ENCODE assay signal across 17 cellular contexts in the genomic region with DNA sequence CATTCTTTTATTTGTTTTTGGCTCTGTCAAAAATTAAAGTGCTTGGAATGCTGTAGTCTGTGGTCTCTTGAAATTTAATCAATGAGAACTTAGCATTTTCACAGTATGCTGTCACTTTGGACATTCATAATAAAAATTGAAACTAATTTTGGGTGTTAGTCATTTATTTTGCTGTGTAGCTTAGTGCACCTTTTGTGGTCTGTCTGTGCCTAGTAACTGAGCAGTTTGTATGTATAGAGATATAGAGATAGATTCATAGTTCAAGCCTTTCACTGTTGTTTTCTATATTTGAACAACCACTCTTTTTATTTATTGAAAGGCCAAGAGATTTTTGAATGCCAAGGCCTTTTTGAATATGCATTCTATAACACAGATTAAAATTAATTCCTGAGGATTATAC.
DNase-seq lines count a peak whose midpoint lies in the region; ATAC-seq and TF ChIP-seq lines count a peak whose summit lies in the region.
"Had no signal": no experiment of that assay in that cellular context is flagged by ENCODE, and none has a peak within 500 bp of the region (broad histone marks: within the 10 kb centered on the region; RNA-seq: fewer than 3 reads in every experiment).

No MANE protein-coding gene starts in this region.

- peaks cover 16% of the 10 kb centered on the region for H3K4me1 ChIP-seq in GM23338 (ENCODE audit: insufficient read depth)

- H3K79me2 ChIP-seq in GM23338 (replicated peaks; ENCODE audit: insufficient read depth) = no peaks in the 10 kb centered on the region

- no peak overlapping the region for H3K4me3 ChIP-seq in GM23338
- H3K4me3 ChIP-seq: GM23248 had no signal

- no peak overlapping the region for H3K27ac Mint-ChIP-seq in activated T-cell treated with anti-CD3 and anti-CD28 coated beads, Interleukin-2, amount 50 U/mL, for 72 hours
- H3K27ac Mint-ChIP-seq in GM23338 = no peak overlapping the region
- H3K27ac Mint-ChIP-seq in activated T-helper 17 cell treated with anti-CD3 and anti-CD28 coated beads, Interleukin-2, amount 50 U/mL, for 72 hours = no peak overlapping the region
- H3K27ac Mint-ChIP-seq: CD4-positive, alpha-beta memory T cell had no signal

- H3K27me3 Mint-ChIP-seq in activated T-cell treated with anti-CD3 and anti-CD28 coated beads, Interleukin-2, amount 50 U/mL, for 72 hours (ENCODE audit: low read depth) = no peaks in the 10 kb centered on the region
- H3K27me3 Mint-ChIP-seq in activated T-cell treated with anti-CD3 and anti-CD28 coated beads, Interleukin-2, amount 50 U/mL, for 4 hours (ENCODE audit: low read depth) = no peaks in the 10 kb centered on the region
- no peaks in the 10 kb centered on the region for H3K27me3 Mint-ChIP-seq in GM23338 (ENCODE audit: insufficient read depth, low read depth, poor library complexity)
- no peaks in the 10 kb centered on the region for H3K27me3 Mint-ChIP-seq in activated T-helper 17 cell treated with anti-CD3 and anti-CD28 coated beads, Interleukin-2, amount 50 U/mL, for 72 hours
- H3K27me3 Mint-ChIP-seq: CD4-positive, alpha-beta memory T cell had no signal

- TF ChIP-seq CTCF in GM13977 (IDR thresholded peaks at IDR 0.05; ENCODE audit: extremely low read depth, insufficient read depth, missing control alignments) = no peak
- no peak for TF ChIP-seq CTCF in GM23338 (conservative IDR thresholded peaks at IDR 0.05; ENCODE audit: low read depth in 2 of 2)

- no peaks in the 10 kb centered on the region for H3K36me3 ChIP-seq in GM23338 (ENCODE audit: insufficient read depth)

- no peaks in the 10 kb centered on the region for H3K27me3 ChIP-seq in GM23338 (ENCODE audit: insufficient read depth)

- peaks cover 12% of the 10 kb centered on the region for H3K4me1 Mint-ChIP-seq in activated T-cell treated with anti-CD3 and anti-CD28 coated beads, Interleukin-2, amount 50 U/mL, for 72 hours (ENCODE audit: low read depth)
- no peaks in the 10 kb centered on the region for H3K4me1 Mint-ChIP-seq in activated T-cell treated with anti-CD3 and anti-CD28 coated beads, Interleukin-2, amount 50 U/mL, for 4 hours (ENCODE audit: low read depth)
- peaks cover 16% of the 10 kb centered on the region for H3K4me1 Mint-ChIP-seq in GM23338
- no peaks in the 10 kb centered on the region for H3K4me1 Mint-ChIP-seq in activated T-helper 17 cell treated with anti-CD3 and anti-CD28 coated beads, Interleukin-2, amount 50 U/mL, for 72 hours
- H3K4me1 Mint-ChIP-seq: CD4-positive, alpha-beta memory T cell had no signal

- H4K20me1 ChIP-seq in GM23338 (replicated peaks; ENCODE audit: insufficient read depth) = no peaks in the 10 kb centered on the region

- H3K9me3 Mint-ChIP-seq in activated T-cell treated with anti-CD3 and anti-CD28 coated beads, Interleukin-2, amount 50 U/mL, for 72 hours = no peaks in the 10 kb centered on the region
- H3K9me3 Mint-ChIP-seq in activated T-cell treated with anti-CD3 and anti-CD28 coated beads, Interleukin-2, amount 50 U/mL, for 4 hours = no peaks in the 10 kb centered on the region
- no peaks in the 10 kb centered on the region for H3K9me3 Mint-ChIP-seq in GM23338
- no peaks in the 10 kb centered on the region for H3K9me3 Mint-ChIP-seq in activated T-helper 17 cell treated with anti-CD3 and anti-CD28 coated beads, Interleukin-2, amount 50 U/mL, for 72 hours
- H3K9me3 Mint-ChIP-seq: CD4-positive, alpha-beta memory T cell; H9 had no signal

- H3K9me2 ChIP-seq in GM23338 (ENCODE audit: insufficient read depth) = no peaks in the 10 kb centered on the region

- peak; percentile 40 to 44 for ATAC-seq in activated T-cell treated with anti-CD3 and anti-CD28 coated beads, Interleukin-2, amount 50 U/mL, for 72 hours (replicated peaks in 1 of 2)
- ATAC-seq in activated T-cell treated with anti-CD3 and anti-CD28 coated beads, Interleukin-2, amount 50 U/mL, for 4 hours = no peak
- no peak for ATAC-seq in GM23338
- peak; percentile 83 for ATAC-seq in activated T-helper 17 cell treated with anti-CD3 and anti-CD28 coated beads, Interleukin-2, amount 50 U/mL, for 72 hours (replicated peaks)
- ATAC-seq: HCT116 had no signal

- in situ Hi-C loops in GM13977 (cut with MboI; ENCODE audit: low pct_unique_long_range_greater_than_20kb, low sequenced_read_pairs, unreplicated experiment) = loop anchor here (25.0 kb wide), 1 partner anchor 629 kb away; no protein-coding TSS in a partner anchor

- no peak overlapping the region for H2AFZ ChIP-seq in GM23338
- H2AFZ ChIP-seq: GM23248 had no signal

- H3K27ac ChIP-seq in GM23338 (ENCODE audit: low read depth) = peak overlapping the region; percentile 83
- H3K27ac ChIP-seq: GM23248 had no signal

- no peak overlapping the region for H3K4me3 Mint-ChIP-seq in activated T-cell treated with anti-CD3 and anti-CD28 coated beads, Interleukin-2, amount 50 U/mL, for 72 hours
- H3K4me3 Mint-ChIP-seq in activated T-cell treated with anti-CD3 and anti-CD28 coated beads, Interleukin-2, amount 50 U/mL, for 4 hours = no peak overlapping the region
- H3K4me3 Mint-ChIP-seq in GM23338 = no peak overlapping the region
- no peak overlapping the region for H3K4me3 Mint-ChIP-seq in activated T-helper 17 cell treated with anti-CD3 and anti-CD28 coated beads, Interleukin-2, amount 50 U/mL, for 72 hours
- H3K4me3 Mint-ChIP-seq: CD4-positive, alpha-beta memory T cell; H9 had no signal

- H3K4me2 ChIP-seq in GM23338 = no peak overlapping the region; the same call in 1 of the 2 replicates

- H3K36me3 Mint-ChIP-seq in activated T-cell treated with anti-CD3 and anti-CD28 coated beads, Interleukin-2, amount 50 U/mL, for 72 hours (ENCODE audit: insufficient read depth in 2 of 2) = no peaks in the 10 kb centered on the region
- H3K36me3 Mint-ChIP-seq in activated T-cell treated with anti-CD3 and anti-CD28 coated beads, Interleukin-2, amount 50 U/mL, for 4 hours (ENCODE audit: insufficient read depth) = peaks cover 4% of the 10 kb centered on the region
- no peaks in the 10 kb centered on the region for H3K36me3 Mint-ChIP-seq in GM23338 (ENCODE audit: low read depth)
- peaks cover 10% of the 10 kb centered on the region for H3K36me3 Mint-ChIP-seq in activated T-helper 17 cell treated with anti-CD3 and anti-CD28 coated beads, Interleukin-2, amount 50 U/mL, for 72 hours (ENCODE audit: low read depth)

- H3F3A ChIP-seq in GM23338 (replicated peaks; ENCODE audit: low read depth) = peaks cover 8% of the 10 kb centered on the region

- no peak for DNase-seq in activated T-cell treated with anti-CD3 and anti-CD28 coated beads, Interleukin-2, amount 50 U/mL, for 72 hours
- DNase-seq in activated T-cell treated with anti-CD3 and anti-CD28 coated beads, Interleukin-2, amount 50 U/mL, for 4 hours = no peak
- DNase-seq in GM13977 (ENCODE audit: low spot score) (peak; percentile 12), GM23338 (ENCODE audit: low spot score) (no peak), NCI-H2171 (lab: John Stamatoyannopoulos, UW) (no peak)
- no peak for DNase-seq in effector CD4-positive, alpha-beta T cell
- no peak for DNase-seq in central memory CD4-positive, alpha-beta T cell
- DNase-seq: C1 segment of cervical spinal cord; Calu3; CD4-positive, alpha-beta memory T cell; COR-L47; DMS153; DND-41; GM23248; H9 had no signal

TF ChIP-seq in GM23338, 12 proteins besides CTCF, POLR2A, EP300 and RAD21 (continues in another document):
- TF ChIP-seq ZNF331 (CRISPR knock-in tag; IDR thresholded peaks at IDR 0.05; ENCODE audit: low read depth) = no peak
- TF ChIP-seq, protein P1, sequence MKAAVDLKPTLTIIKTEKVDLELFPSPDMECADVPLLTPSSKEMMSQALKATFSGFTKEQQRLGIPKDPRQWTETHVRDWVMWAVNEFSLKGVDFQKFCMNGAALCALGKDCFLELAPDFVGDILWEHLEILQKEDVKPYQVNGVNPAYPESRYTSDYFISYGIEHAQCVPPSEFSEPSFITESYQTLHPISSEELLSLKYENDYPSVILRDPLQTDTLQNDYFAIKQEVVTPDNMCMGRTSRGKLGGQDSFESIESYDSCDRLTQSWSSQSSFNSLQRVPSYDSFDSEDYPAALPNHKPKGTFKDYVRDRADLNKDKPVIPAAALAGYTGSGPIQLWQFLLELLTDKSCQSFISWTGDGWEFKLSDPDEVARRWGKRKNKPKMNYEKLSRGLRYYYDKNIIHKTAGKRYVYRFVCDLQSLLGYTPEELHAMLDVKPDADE (IDR thresholded peaks at IDR 0.05) = no peak
- TF ChIP-seq POLR2AphosphoS5 (IDR thresholded peaks at IDR 0.05; ENCODE audit: low read depth) = no peak
- no peak for TF ChIP-seq JUNB (IDR thresholded peaks at IDR 0.05; ENCODE audit: unreplicated experiment)
- TF ChIP-seq, protein P2, sequence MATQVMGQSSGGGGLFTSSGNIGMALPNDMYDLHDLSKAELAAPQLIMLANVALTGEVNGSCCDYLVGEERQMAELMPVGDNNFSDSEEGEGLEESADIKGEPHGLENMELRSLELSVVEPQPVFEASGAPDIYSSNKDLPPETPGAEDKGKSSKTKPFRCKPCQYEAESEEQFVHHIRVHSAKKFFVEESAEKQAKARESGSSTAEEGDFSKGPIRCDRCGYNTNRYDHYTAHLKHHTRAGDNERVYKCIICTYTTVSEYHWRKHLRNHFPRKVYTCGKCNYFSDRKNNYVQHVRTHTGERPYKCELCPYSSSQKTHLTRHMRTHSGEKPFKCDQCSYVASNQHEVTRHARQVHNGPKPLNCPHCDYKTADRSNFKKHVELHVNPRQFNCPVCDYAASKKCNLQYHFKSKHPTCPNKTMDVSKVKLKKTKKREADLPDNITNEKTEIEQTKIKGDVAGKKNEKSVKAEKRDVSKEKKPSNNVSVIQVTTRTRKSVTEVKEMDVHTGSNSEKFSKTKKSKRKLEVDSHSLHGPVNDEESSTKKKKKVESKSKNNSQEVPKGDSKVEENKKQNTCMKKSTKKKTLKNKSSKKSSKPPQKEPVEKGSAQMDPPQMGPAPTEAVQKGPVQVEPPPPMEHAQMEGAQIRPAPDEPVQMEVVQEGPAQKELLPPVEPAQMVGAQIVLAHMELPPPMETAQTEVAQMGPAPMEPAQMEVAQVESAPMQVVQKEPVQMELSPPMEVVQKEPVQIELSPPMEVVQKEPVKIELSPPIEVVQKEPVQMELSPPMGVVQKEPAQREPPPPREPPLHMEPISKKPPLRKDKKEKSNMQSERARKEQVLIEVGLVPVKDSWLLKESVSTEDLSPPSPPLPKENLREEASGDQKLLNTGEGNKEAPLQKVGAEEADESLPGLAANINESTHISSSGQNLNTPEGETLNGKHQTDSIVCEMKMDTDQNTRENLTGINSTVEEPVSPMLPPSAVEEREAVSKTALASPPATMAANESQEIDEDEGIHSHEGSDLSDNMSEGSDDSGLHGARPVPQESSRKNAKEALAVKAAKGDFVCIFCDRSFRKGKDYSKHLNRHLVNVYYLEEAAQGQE (IDR thresholded peaks at IDR 0.05; ENCODE audit: unreplicated experiment) = no peak
- TF ChIP-seq CREB1 (CRISPR knock-in tag; IDR thresholded peaks at IDR 0.05; ENCODE audit: low read depth) = no peak
- no peak for TF ChIP-seq EZH2 (IDR thresholded peaks at IDR 0.05; ENCODE audit: low read depth, unreplicated experiment)

Comparison
In these comparisons a context has a peak if more than half of its experiments do, and no peak if none do; other contexts are left out.
1. ATAC-seq: peak in activated T-cell treated with anti-CD3 and anti-CD28 coated beads, Interleukin-2, amount 50 U/mL, for 72 hours (2 of 2) and activated T-helper 17 cell treated with anti-CD3 and anti-CD28 coated beads, Interleukin-2, amount 50 U/mL, for 72 hours (single experiment); none in activated T-cell treated with anti-CD3 and anti-CD28 coated beads, Interleukin-2, amount 50 U/mL, for 4 hours (0 of 2) and GM23338 (single experiment).